Comparison of ENCODE assay signal across 13 cellular contexts in genomic region chr19:50567052-50567841, GRCh38. TPM values are rescaled to one million over a fixed set of nuclear protein-coding genes. Genes with fewer than 3 reads are reported as not detected.
DNase-seq lines count a peak whose midpoint lies in the region; ATAC-seq and TF ChIP-seq lines count a peak whose summit lies in the region.
"Had no signal": no experiment of that assay in that cellular context is flagged by ENCODE, and none has a peak within 500 bp of the region (broad histone marks: within the 10 kb centered on the region; RNA-seq: fewer than 3 reads in every experiment).

No MANE protein-coding gene starts in this region.

- H3K9me3 Mint-ChIP-seq in type B pancreatic cell: no peaks in the 10 kb centered on the region
- H3K9me3 Mint-ChIP-seq: activated naive CD4-positive, alpha-beta T cell treated with anti-CD3 and anti-CD28 coated beads, Interleukin-2, amount 50 U/mL, for 72 hours had no signal

- H3K27me3 ChIP-seq in cardiac muscle cell (peaks cover 46% of the 10 kb centered on the region), WERI-Rb-1 (ENCODE audit: insufficient read depth, low read depth, severe bottlenecking) (no peaks in the 10 kb centered on the region)

- no peak for DNase-seq in cardiac muscle cell (ENCODE audit: low read depth in 1 of 2, low spot score in 1 of 2)
- no peak for DNase-seq in Right ventricle myocardium inferior (ENCODE audit: missing footprints)
- peak; percentile 33 for DNase-seq in WERI-Rb-1
- DNase-seq in iPS-NIHi7 (ENCODE audit: extremely low spot score): peak; percentile 26
- no peak for DNase-seq in type B pancreatic cell (ENCODE audit: extremely low spot score, unreplicated experiment)
- DNase-seq in GM19238 (ENCODE audit: insufficient read length, low spot score): no peak
- DNase-seq in KG1 (lab: John Stamatoyannopoulos, UW): no peak
- DNase-seq: erythroblast had no signal

- H3K4me3 Mint-ChIP-seq in type B pancreatic cell: peak overlapping the region; percentile 57

- H3K4me3 ChIP-seq in cardiac muscle cell: peak overlapping the region; percentile 95
- peak overlapping the region; percentile 50 for H3K4me3 ChIP-seq in WERI-Rb-1 (ENCODE audit: low read depth, low read length)
- H3K4me3 ChIP-seq: thoracic aorta had no signal

- H3K36me3 Mint-ChIP-seq in type B pancreatic cell: peaks cover 4% of the 10 kb centered on the region
- H3K36me3 Mint-ChIP-seq: activated naive CD4-positive, alpha-beta T cell treated with anti-CD3 and anti-CD28 coated beads, Interleukin-2, amount 50 U/mL, for 72 hours had no signal

- intact Hi-C loops in Right ventricle myocardium inferior (cut with DNase I): no loop called here

- H3K4me1 Mint-ChIP-seq in type B pancreatic cell (ENCODE audit: unreplicated experiment): peaks cover 10% of the 10 kb centered on the region

- peaks cover 15% of the 10 kb centered on the region for H3K4me1 ChIP-seq in cardiac muscle cell (ENCODE audit: low read depth)

- no peak for ATAC-seq in Right ventricle myocardium inferior
- ATAC-seq in GM21367 (IDR thresholded peaks at IDR 0.05; ENCODE audit: unreplicated experiment): no peak

- no peak for TF ChIP-seq CTCF in cardiac muscle cell (IDR thresholded peaks at IDR 0.05; ENCODE audit: low read depth, low read length)
- TF ChIP-seq CTCF in WERI-Rb-1 (IDR thresholded peaks at IDR 0.05; ENCODE audit: low read depth, low read length): no peak
- TF ChIP-seq CTCF in type B pancreatic cell (conservative IDR thresholded peaks at IDR 0.05): no peak

- H3K27ac ChIP-seq in cardiac muscle cell (no peak overlapping the region), WERI-Rb-1 (no peak overlapping the region)
- H3K27ac ChIP-seq: thoracic aorta, VCaP had no signal

- H3K36me3 ChIP-seq in cardiac muscle cell (no peaks in the 10 kb centered on the region), WERI-Rb-1 (peaks cover 7% of the 10 kb centered on the region; the same call in 1 of the 2 replicates)
- H3K36me3 ChIP-seq: thoracic aorta had no signal

- H3K9me3 ChIP-seq in cardiac muscle cell (ENCODE audit: low read depth) (no peaks in the 10 kb centered on the region), WERI-Rb-1 (ENCODE audit: severe bottlenecking) (no peaks in the 10 kb centered on the region)
- H3K9me3 ChIP-seq: thoracic aorta had no signal

- H3K27ac Mint-ChIP-seq in type B pancreatic cell: no peak overlapping the region
- H3K27ac Mint-ChIP-seq: activated naive CD4-positive, alpha-beta T cell treated with anti-CD3 and anti-CD28 coated beads, Interleukin-2, amount 50 U/mL, for 72 hours had no signal

- H3K27me3 Mint-ChIP-seq in type B pancreatic cell: peaks cover 62% of the 10 kb centered on the region

RNA-seq across cellular contexts. Expression of gene LRRC4B, which starts 1.0 kb away (rescaled TPM):
- total RNA-seq in cardiac muscle cell (38.7 and 56.4 TPM in 2 replicates), Right ventricle myocardium inferior (0.92 TPM), type B pancreatic cell (ENCODE audit: low replicate concordance) (0.38 and 21.7 TPM in 2 replicates)
- polyA plus RNA-seq in cardiac muscle cell: 5.8 and 6.2 TPM in 2 replicates
- total RNA-seq: activated naive CD4-positive, alpha-beta T cell treated with anti-CD3 and anti-CD28 coated beads, Interleukin-2, amount 50 U/mL, for 72 hours; M059J had no signal

RNA-seq across cellular contexts. Expression of gene ASPDH, which starts 53.5 kb away (rescaled TPM):
- total RNA-seq in cardiac muscle cell (not detected in 2 replicates), Right ventricle myocardium inferior (not detected), type B pancreatic cell (ENCODE audit: low replicate concordance) (not detected in 2 replicates)
- polyA plus RNA-seq in cardiac muscle cell: not detected in 2 replicates
- total RNA-seq: activated naive CD4-positive, alpha-beta T cell treated with anti-CD3 and anti-CD28 coated beads, Interleukin-2, amount 50 U/mL, for 72 hours; M059J; thoracic aorta had no signal

RNA-seq across cellular contexts. Expression of gene JOSD2, which starts 56.3 kb away (rescaled TPM):
- total RNA-seq in cardiac muscle cell: 21.4 and 25.4 TPM in 2 replicates
- polyA plus RNA-seq in cardiac muscle cell: 29.5 and 44.8 TPM in 2 replicates
- 43.7 TPM for total RNA-seq in Right ventricle myocardium inferior
- 16.2 and 23.2 TPM in 2 replicates for total RNA-seq in type B pancreatic cell (ENCODE audit: low replicate concordance)

Comparison
In these comparisons a context has a peak if more than half of its experiments do, and no peak if none do; other contexts are left out.
1. DNase-seq: peak in WERI-Rb-1 (single experiment) and iPS-NIHi7 (single experiment); none in cardiac muscle cell (0 of 2), Right ventricle myocardium inferior (single experiment), type B pancreatic cell (single experiment), GM19238 (single experiment) and KG1 (single experiment).